In the genomic region with DNA sequence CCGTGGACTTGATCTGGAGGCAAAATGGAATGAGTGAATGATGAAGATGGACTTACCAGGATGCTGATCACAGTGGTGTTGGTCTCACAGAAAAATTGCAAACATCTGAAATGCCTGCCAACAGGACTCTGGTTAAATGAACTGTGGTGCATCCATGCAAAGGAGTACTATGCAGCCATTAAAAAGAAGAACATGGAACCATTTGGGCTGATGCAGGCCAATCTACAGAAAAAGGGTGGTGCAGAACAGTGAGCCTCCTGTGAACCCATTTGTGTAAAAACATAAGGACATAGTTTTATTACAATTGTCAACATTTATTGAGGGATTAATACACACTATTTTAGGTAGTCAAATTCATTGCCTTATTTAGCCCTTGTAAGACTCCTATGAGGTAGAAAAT, we compare ENCODE assay signal across 27 cellular contexts.
"Had no signal": no experiment of that assay in that cellular context is flagged by ENCODE, and none has a peak within 500 bp of the region (broad histone marks: within the 10 kb centered on the region; RNA-seq: fewer than 3 reads in every experiment).

No MANE protein-coding gene starts in this region.

- H3K9me3 Mint-ChIP-seq: stimulated activated effector memory CD8-positive, alpha-beta T cell treated with anti-CD3 and anti-CD28 coated beads, Interleukin-12 subunit alpha, Interleukin-12 subunit beta, amount 100 ng/mL, for 72 hours; stimulated activated naive CD8-positive, alpha-beta T cell treated with anti-CD3 and anti-CD28 coated beads, Interleukin-15, Interleukin-2, amounts not matched to agents 100 ng/mL and 50 ng/mL, for 24 hours had no signal

- H3K4me1 ChIP-seq: suprapubic skin, upper lobe of left lung, upper lobe of right lung, uterus, vagina had no signal

- H3K27ac Mint-ChIP-seq: stimulated activated effector memory CD8-positive, alpha-beta T cell treated with anti-CD3 and anti-CD28 coated beads, Interleukin-12 subunit alpha, Interleukin-12 subunit beta, amount 100 ng/mL, for 72 hours; stimulated activated memory B cell treated with anti-CD40 and anti-IgM and Interleukin-4, amounts not matched to agents 10 μg/mL and 1 μg/mL and 100 μg/mL, for 72 hours; stimulated activated naive B cell treated with anti-CD40 and anti-IgM and Interleukin-4, amounts not matched to agents 10 μg/mL and 1 μg/mL and 100 μg/mL, for 72 hours; stimulated activated naive CD8-positive, alpha-beta T cell treated with anti-CD3 and anti-CD28 coated beads, Interleukin-15, Interleukin-2, amounts not matched to agents 100 ng/mL and 50 ng/mL, for 24 hours; type B pancreatic cell had no signal

- H3K4me3 Mint-ChIP-seq: stimulated activated effector memory CD8-positive, alpha-beta T cell treated with anti-CD3 and anti-CD28 coated beads, Interleukin-12 subunit alpha, Interleukin-12 subunit beta, amount 100 ng/mL, for 72 hours; stimulated activated memory B cell treated with anti-CD40 and anti-IgM and Interleukin-4, amounts not matched to agents 10 μg/mL and 1 μg/mL and 100 μg/mL, for 72 hours; stimulated activated naive B cell treated with anti-CD40 and anti-IgM and Interleukin-4, amounts not matched to agents 10 μg/mL and 1 μg/mL and 100 μg/mL, for 72 hours; stimulated activated naive CD8-positive, alpha-beta T cell treated with anti-CD3 and anti-CD28 coated beads, Interleukin-15, Interleukin-2, amounts not matched to agents 100 ng/mL and 50 ng/mL, for 24 hours; type B pancreatic cell had no signal

- ATAC-seq: stimulated activated effector memory CD8-positive, alpha-beta T cell treated with anti-CD3 and anti-CD28 coated beads, Interleukin-12 subunit alpha, Interleukin-12 subunit beta, amount 100 ng/mL, for 72 hours; stimulated activated memory B cell treated with anti-CD40 and anti-IgM and Interleukin-4, amounts not matched to agents 10 μg/mL and 1 μg/mL and 100 μg/mL, for 72 hours; stimulated activated naive B cell treated with anti-CD40 and anti-IgM and Interleukin-4, amounts not matched to agents 10 μg/mL and 1 μg/mL and 100 μg/mL, for 72 hours; stimulated activated naive CD8-positive, alpha-beta T cell treated with anti-CD3 and anti-CD28 coated beads, Interleukin-15, Interleukin-2, amounts not matched to agents 100 U/mL and 50 U/mL, for 24 hours; upper lobe of right lung had no signal

- H3K27me3 Mint-ChIP-seq: stimulated activated naive CD8-positive, alpha-beta T cell treated with anti-CD3 and anti-CD28 coated beads, Interleukin-15, Interleukin-2, amounts not matched to agents 100 ng/mL and 50 ng/mL, for 24 hours; type B pancreatic cell had no signal

- H3K4me1 Mint-ChIP-seq: stimulated activated effector memory CD8-positive, alpha-beta T cell treated with anti-CD3 and anti-CD28 coated beads, Interleukin-12 subunit alpha, Interleukin-12 subunit beta, amount 100 ng/mL, for 72 hours; stimulated activated memory B cell treated with anti-CD40 and anti-IgM and Interleukin-4, amounts not matched to agents 10 μg/mL and 1 μg/mL and 100 μg/mL, for 72 hours; stimulated activated naive B cell treated with anti-CD40 and anti-IgM and Interleukin-4, amounts not matched to agents 10 μg/mL and 1 μg/mL and 100 μg/mL, for 72 hours had no signal

- H3K27me3 ChIP-seq: stomach, suprapubic skin, testis, thyroid gland, tibial artery, tibial nerve, transverse colon, upper lobe of left lung, upper lobe of right lung, uterus, vagina had no signal

- H3K36me3 ChIP-seq: stomach, suprapubic skin, thoracic aorta, thyroid gland, tibial artery, tibial nerve, transverse colon, upper lobe of left lung, upper lobe of right lung, uterus, vagina had no signal

- H3K9me3 ChIP-seq: stomach, suprapubic skin, testis, thoracic aorta, thyroid gland, tibial artery, transverse colon, upper lobe of right lung, uterus, vagina had no signal

- DNase-seq: stimulated activated CD4-positive, alpha-beta T cell treated with anti-CD3 and anti-CD28 coated beads, Interleukin-2, amount 100 ng/mL, for 48 hours; stimulated activated CD4-positive, alpha-beta T cell treated with anti-CD3 and anti-CD28 coated beads, Interleukin-4, amount 100 ng/mL, for 1 hour; stimulated activated CD4-positive, alpha-beta T cell treated with anti-CD3 and anti-CD28 coated beads, Interleukin-4, amount 100 ng/mL, for 24 hours; stimulated activated CD4-positive, alpha-beta T cell treated with anti-CD3 and anti-CD28 coated beads, Interleukin-4, amount 100 ng/mL, for 4 hours; stimulated activated CD8-positive, alpha-beta memory T cell treated with anti-CD3 and anti-CD28 coated beads, Interleukin-4, amount 100 ng/mL, for 48 hours; stimulated activated naive B cell treated with anti-CD40 and anti-IgM and Interleukin-4, amounts not matched to agents 10 μg/mL and 1 μg/mL and 100 μg/mL, for 72 hours; stimulated activated naive CD4-positive, alpha-beta T cell; stimulated activated naive CD4-positive, alpha-beta T cell treated with Interleukin-2 at 50 U/mL for 16 hours; stimulated activated naive CD8-positive, alpha-beta T cell treated with anti-CD3 and anti-CD28 coated beads, Interleukin-15, Interleukin-2, amounts not matched to agents 100 U/mL and 50 U/mL, for 24 hours; stomach; substantia nigra; testis; thyroid gland; tibial artery; transverse colon; trophoblast cell; upper lobe of left lung; upper lobe of right lung; uterus had no signal

- H3K4me3 ChIP-seq: stomach, suprapubic skin, testis, thoracic aorta, thyroid gland, tibial artery, tibial nerve, transverse colon, upper lobe of left lung, upper lobe of right lung, uterus, vagina had no signal

- H3K27ac ChIP-seq: stomach, suprapubic skin, testis, thoracic aorta, thyroid gland, tibial nerve, transverse colon, upper lobe of left lung, upper lobe of right lung, uterus, vagina had no signal
